In the genomic region with DNA sequence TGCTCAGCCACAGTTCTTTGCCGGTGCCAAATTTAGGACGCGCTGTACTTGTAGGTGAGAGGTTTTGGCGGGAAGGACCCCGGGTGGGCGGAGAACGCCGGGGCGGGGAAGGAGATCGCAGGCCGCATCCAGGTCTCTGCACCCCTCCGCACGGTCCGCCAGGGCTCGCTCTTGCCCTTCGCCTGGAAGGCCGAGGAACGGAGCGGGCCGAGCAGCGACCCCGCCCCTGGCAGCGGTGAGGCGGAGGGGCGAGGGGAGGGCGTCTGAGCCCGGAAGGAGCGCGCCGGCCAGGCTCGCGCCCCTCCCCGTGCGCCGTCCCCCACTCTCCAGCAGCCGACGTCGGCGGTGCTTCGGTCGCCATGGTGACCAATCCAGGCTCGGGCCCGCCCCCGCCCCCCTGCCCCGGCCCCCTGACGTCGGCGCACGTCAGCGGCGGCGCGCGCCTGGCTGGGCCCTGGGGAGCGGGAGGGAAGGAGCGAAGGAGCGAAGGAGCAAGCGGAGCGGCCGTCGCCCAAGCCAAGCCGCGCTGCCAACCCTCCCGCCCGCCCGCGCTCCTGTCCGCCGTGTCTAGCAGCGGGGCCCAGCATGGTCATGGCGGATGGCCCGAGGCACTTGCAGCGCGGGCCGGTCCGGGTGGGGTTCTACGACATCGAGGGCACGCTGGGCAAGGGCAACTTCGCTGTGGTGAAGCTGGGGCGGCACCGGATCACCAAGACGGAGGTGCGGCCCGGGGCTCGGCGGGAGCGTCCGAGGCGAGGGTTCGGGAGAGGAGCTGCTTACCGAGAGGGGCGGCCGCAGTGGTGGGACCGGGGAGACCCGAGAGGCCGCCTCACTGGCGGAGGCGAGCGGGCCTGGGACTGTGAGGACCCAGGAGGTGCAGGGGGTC, we compare ENCODE assay signal across 8 cellular contexts. TPM values are rescaled to one million over a fixed set of nuclear protein-coding genes. Genes with fewer than 3 reads are reported as not detected.
DNase-seq lines count a peak whose midpoint lies in the region; ATAC-seq, FAIRE-seq and TF ChIP-seq lines count a peak whose summit lies in the region.

A gene (plus strand): TSS at position 471 of the 886 bp plus-strand sequence. CDS start 115 bp downstream, at position 586.

- no peaks in the 10 kb centered on the region for H3K27me3 ChIP-seq in right atrium auricular region

- in situ Hi-C loops in GM13977 (cut with MboI; ENCODE audit: low pct_unique_long_range_greater_than_20kb, low sequenced_read_pairs, unreplicated experiment), result loop anchor here (10.0 kb wide), 1 partner anchor 173 kb away; no protein-coding TSS in a partner anchor

- H3K9me3 Mint-ChIP-seq in T-helper 1 cell treated with Interleukin-12 subunit alpha and Interleukin-12 subunit beta and Interleukin-4 antibody, amounts not matched to agents 30 μg/mL and 1 μg/mL, for 36 hours, result no peaks in the 10 kb centered on the region

- peak within 1 kb of the TSS; percentile 56 to 98 for H3K4me3 ChIP-seq in right atrium auricular region

- H3K27ac Mint-ChIP-seq in T-helper 1 cell treated with Interleukin-12 subunit alpha and Interleukin-12 subunit beta and Interleukin-4 antibody, amounts not matched to agents 30 μg/mL and 1 μg/mL, for 36 hours, result peak within 1 kb of the TSS; percentile 91

- H3K27ac ChIP-seq in angular gyrus (ENCODE audit: low read depth, low read length) (peak within 1 kb of the TSS; percentile 84), right atrium auricular region (peak within 1 kb of the TSS; percentile 94 to 100)

- peaks cover 0 to 43% of the 10 kb centered on the region in 2 donors for H3K4me1 ChIP-seq in right atrium auricular region

- H3K4me1 Mint-ChIP-seq in T-helper 1 cell treated with Interleukin-12 subunit alpha and Interleukin-12 subunit beta and Interleukin-4 antibody, amounts not matched to agents 30 μg/mL and 1 μg/mL, for 36 hours (ENCODE audit: low read depth), result peaks cover 22% of the 10 kb centered on the region

- no peaks in the 10 kb centered on the region for H3K9me3 ChIP-seq in right atrium auricular region

- ATAC-seq in HG02870 (IDR thresholded peaks at IDR 0.05; ENCODE audit: unreplicated experiment), result peak; percentile 86

- H3K4me3 Mint-ChIP-seq in T-helper 1 cell treated with Interleukin-12 subunit alpha and Interleukin-12 subunit beta and Interleukin-4 antibody, amounts not matched to agents 30 μg/mL and 1 μg/mL, for 36 hours, result peak within 1 kb of the TSS; percentile 91

- TF ChIP-seq CTCF in GM13977 (IDR thresholded peaks at IDR 0.05; ENCODE audit: extremely low read depth, insufficient read depth, missing control alignments) (peak; percentile 92), right atrium auricular region (IDR thresholded peaks at IDR 0.05) (peak; percentile 87 to 97)

- H3K27me3 Mint-ChIP-seq in T-helper 1 cell treated with Interleukin-12 subunit alpha and Interleukin-12 subunit beta and Interleukin-4 antibody, amounts not matched to agents 30 μg/mL and 1 μg/mL, for 36 hours (ENCODE audit: low read depth), result peaks cover 5% of the 10 kb centered on the region

- peak; percentile 99 for FAIRE-seq in urothelium cell line (lab: Jason Lieb, UNC)

- no peaks in the 10 kb centered on the region for H3K36me3 ChIP-seq in right atrium auricular region

- no peaks in the 10 kb centered on the region for H3K36me3 Mint-ChIP-seq in T-helper 1 cell treated with Interleukin-12 subunit alpha and Interleukin-12 subunit beta and Interleukin-4 antibody, amounts not matched to agents 30 μg/mL and 1 μg/mL, for 36 hours (ENCODE audit: low read depth)

- DNase-seq in GM13977 (ENCODE audit: low spot score), result peak; percentile 96
- peak; percentile 75 for DNase-seq in NCI-H1436 treated with DMSO at 0.1 percent for 48 hours (lab: John Stamatoyannopoulos, UW)
- DNase-seq in right atrium auricular region (ENCODE audit: low spot score), result peak; percentile 94
- DNase-seq in pulmonary artery endothelial cell (ENCODE audit: low read depth, low spot score), result peak; percentile 84
- DNase-seq in urothelium cell line (ENCODE audit: low spot score), result peak; percentile 99

RNA-seq across cellular contexts. Expression of the gene that starts here (rescaled TPM):
- 10 to 100 TPM; 23.5 to 28.0 TPM for total RNA-seq in right atrium auricular region
- total RNA-seq in pulmonary artery endothelial cell, result 6.6 and 8.1 TPM in 2 replicates

Comparison
In these comparisons a context has a peak if more than half of its experiments do, and no peak if none do; other contexts are left out.
1. Peak in every context shown above with its lines: DNase-seq, ATAC-seq, H3K4me3 ChIP-seq and H3K27ac ChIP-seq.